Comparison of ENCODE assay signal across 2 cellular contexts in genomic region chr15:93031557-93032384, GRCh38. TPM values are rescaled to one million over a fixed set of nuclear protein-coding genes. Genes with fewer than 3 reads are reported as not detected.
"Had no signal": no experiment of that assay in that cellular context is flagged by ENCODE, and none has a peak within 500 bp of the region (broad histone marks: within the 10 kb centered on the region; RNA-seq: fewer than 3 reads in every experiment).

No MANE protein-coding gene starts in this region.

RNA-seq across cellular contexts. Expression of gene RGMA, which starts 57.2 kb away (rescaled TPM):
- polyA plus RNA-seq: immature natural killer cell; naive thymus-derived CD4-positive, alpha-beta T cell had no signal
